In genomic region chr6:12132351-12133222, GRCh38 we compare ENCODE assay signal across 32 cellular contexts.
A peak's percentile ranks its signal among the peaks of the same experiment; 100 is the strongest.
DNase-seq lines count a peak whose midpoint lies in the region; ATAC-seq, FAIRE-seq and TF ChIP-seq lines count a peak whose summit lies in the region.
"Had no signal": no experiment of that assay in that cellular context is flagged by ENCODE, and none has a peak within 500 bp of the region (broad histone marks: within the 10 kb centered on the region; RNA-seq: fewer than 3 reads in every experiment).

No MANE protein-coding gene starts in this region.

- H3K4me1 Mint-ChIP-seq in astrocyte (ENCODE audit: low read depth, unreplicated experiment) = peaks cover 5% of the 10 kb centered on the region

- H3K27ac Mint-ChIP-seq in astrocyte (ENCODE audit: unreplicated experiment) = no peak overlapping the region
- H3K27ac Mint-ChIP-seq: activated CD4-positive, alpha-beta T cell treated with anti-CD3 and anti-CD28 coated beads, Interleukin-2, amount 10 ng/mL, durations not matched to agents 24 days and 14 days; activated naive CD4-positive, alpha-beta T cell treated with anti-CD3 and anti-CD28 coated beads for 36 hours; natural killer cell treated with Interleukin-12 subunit alpha and Interleukin-12 subunit beta and Interleukin-15 and Interleukin-18, amount 100 ng/mL, for 72 hours had no signal

- TF ChIP-seq CTCF in KMS-11 (conservative IDR thresholded peaks at IDR 0.05; ENCODE audit: low read depth, low read length) = no peak
- TF ChIP-seq CTCF in astrocyte (IDR thresholded peaks at IDR 0.05; ENCODE audit: insufficient read depth, low read depth, low read length) = no peak
- TF ChIP-seq CTCF in fibroblast of pulmonary artery (IDR thresholded peaks at IDR 0.05; ENCODE audit: low read length, missing control alignments) = no peak

- H3K4me3 ChIP-seq in ACC112 (ENCODE audit: low read depth, low read length) (no peak overlapping the region), KMS-11 (IDR thresholded peaks at IDR 0.05; ENCODE audit: insufficient read depth, low read depth, low read length) (no peak overlapping the region), astrocyte (ENCODE audit: insufficient read depth, low read depth, low read length) (no peak overlapping the region), fibroblast of pulmonary artery (replicated peaks; ENCODE audit: low read depth, low read length) (no peak overlapping the region)
- H3K4me3 ChIP-seq: BLaER1, dorsolateral prefrontal cortex, heart right ventricle, lower lobe of right lung, PC-9, skin epidermis, tibial artery had no signal

- H3K36me3 ChIP-seq in ACC112 (ENCODE audit: insufficient read depth, low read length) = no peaks in the 10 kb centered on the region
- H3K36me3 ChIP-seq in KMS-11 (ENCODE audit: insufficient read depth) = no peaks in the 10 kb centered on the region
- no peaks in the 10 kb centered on the region for H3K36me3 ChIP-seq in astrocyte (ENCODE audit: insufficient read depth, low read length)
- H3K36me3 ChIP-seq: lower lobe of right lung had no signal

- H3K79me2 ChIP-seq in ACC112 (ENCODE audit: control insufficient read depth, insufficient read depth, low read length, unreplicated experiment) (no peaks in the 10 kb centered on the region), KMS-11 (ENCODE audit: insufficient read depth, low read depth) (no peaks in the 10 kb centered on the region; the same call in 1 of the 2 replicates), astrocyte (ENCODE audit: insufficient read depth, low read length) (no peaks in the 10 kb centered on the region)

- H3K36me3 Mint-ChIP-seq in astrocyte (ENCODE audit: low read depth, unreplicated experiment) = peaks cover 9% of the 10 kb centered on the region

- H3K4me2 ChIP-seq in KMS-11 (peak overlapping the region; percentile 29), astrocyte (ENCODE audit: low read length) (no peak overlapping the region)
- H3K4me2 ChIP-seq: BLaER1, PC-9 had no signal

- H3K27me3 ChIP-seq in ACC112 (ENCODE audit: insufficient read depth, low read length) (no peaks in the 10 kb centered on the region), KMS-11 (ENCODE audit: insufficient read depth, low read depth) (no peaks in the 10 kb centered on the region), astrocyte (ENCODE audit: insufficient read depth, low read length) (no peaks in the 10 kb centered on the region)
- H3K27me3 ChIP-seq: BLaER1, dorsolateral prefrontal cortex, heart right ventricle, tibial artery had no signal

- no peak overlapping the region for H3K4me3 Mint-ChIP-seq in astrocyte (ENCODE audit: unreplicated experiment)
- H3K4me3 Mint-ChIP-seq: activated CD4-positive, alpha-beta T cell treated with anti-CD3 and anti-CD28 coated beads, Interleukin-2, amount 10 ng/mL, durations not matched to agents 24 days and 14 days; activated naive CD4-positive, alpha-beta T cell treated with anti-CD3 and anti-CD28 coated beads for 36 hours; natural killer cell treated with Interleukin-12 subunit alpha and Interleukin-12 subunit beta and Interleukin-15 and Interleukin-18, amount 100 ng/mL, for 72 hours had no signal

- H3K27ac ChIP-seq in ACC112 (ENCODE audit: low read depth, low read length) (0 out of 2 replicates have a peak overlapping the region, but pooled peaks have one; percentile 13), KMS-11 (peak overlapping the region; percentile 10; the same call in 1 of the 2 replicates), astrocyte (ENCODE audit: low read depth, low read length) (no peak overlapping the region)
- H3K27ac ChIP-seq: BLaER1, dorsolateral prefrontal cortex, heart right ventricle, lower lobe of right lung, PC-9, skin epidermis, tibial artery, WERI-Rb-1 had no signal

- DNase-seq in astrocyte (ENCODE audit: low read depth) (peak; percentile 38), fibroblast of pulmonary artery (ENCODE audit: low read depth) (peak; percentile 43), head of caudate nucleus (no peak), kidney tubule cell (ENCODE audit: low spot score) (no peak)
- DNase-seq: ACHN; activated CD4-positive, alpha-beta T cell treated with anti-CD3 and anti-CD28 coated beads, Interleukin-2, amount 10 ng/mL, durations not matched to agents 24 days and 14 days; activated naive CD4-positive, alpha-beta T cell treated with anti-CD3 and anti-CD28 coated beads for 36 hours; central memory CD4-positive, alpha-beta T cell; dorsolateral prefrontal cortex; GF-D8; HCEC 1CT; heart right ventricle; kidney glomerular epithelial cell; lower lobe of right lung; NCI-H1048; NCI-H1694; NCI-H2171; NCI-H510A; PC-9; Right ventricle myocardium superior; stimulated activated CD8-positive, alpha-beta memory T cell treated with anti-CD3 and anti-CD28 coated beads, Interleukin-4, amount 100 ng/mL, for 48 hours; T1000; tibial artery; WERI-Rb-1 had no signal

- H2AFZ ChIP-seq in ACC112 (ENCODE audit: low read length, unreplicated experiment) (no peak overlapping the region), KMS-11 (ENCODE audit: low read depth) (no peak overlapping the region), astrocyte (ENCODE audit: low read depth, low read length) (no peak overlapping the region)
- H2AFZ ChIP-seq: PC-9 had no signal

- intact Hi-C loops in head of caudate nucleus (cut with DNase I) = no loop called here

- H3K4me1 ChIP-seq in ACC112 (ENCODE audit: control insufficient read depth, insufficient read depth, low read length, unreplicated experiment) (peaks cover 22% of the 10 kb centered on the region), KMS-11 (ENCODE audit: low read depth, poor library complexity, severe bottlenecking) (peaks cover 71% of the 10 kb centered on the region), astrocyte (ENCODE audit: insufficient read depth, low read length) (peaks cover 13% of the 10 kb centered on the region)
- H3K4me1 ChIP-seq: BLaER1, lower lobe of right lung had no signal

- no peaks in the 10 kb centered on the region for H3K9me3 ChIP-seq in astrocyte (ENCODE audit: insufficient read depth, low read depth, low read length)
- H3K9me3 ChIP-seq: BLaER1, heart right ventricle, lower lobe of right lung, tibial artery had no signal

- no peaks in the 10 kb centered on the region for H3K9me3 Mint-ChIP-seq in astrocyte (ENCODE audit: unreplicated experiment)
- H3K9me3 Mint-ChIP-seq: activated CD4-positive, alpha-beta T cell treated with anti-CD3 and anti-CD28 coated beads, Interleukin-2, amount 10 ng/mL, durations not matched to agents 24 days and 14 days; activated naive CD4-positive, alpha-beta T cell treated with anti-CD3 and anti-CD28 coated beads for 36 hours; natural killer cell treated with Interleukin-12 subunit alpha and Interleukin-12 subunit beta and Interleukin-15 and Interleukin-18, amount 100 ng/mL, for 72 hours had no signal

- FAIRE-seq in astrocyte (lab: Jason Lieb, UNC) = no peak
- FAIRE-seq: HTR-8/SVneo had no signal

- H3K9ac ChIP-seq in KMS-11 (no peak overlapping the region), astrocyte (ENCODE audit: low read length) (no peak overlapping the region)
- H3K9ac ChIP-seq: BLaER1 had no signal

- no peak for ATAC-seq in GM19035 (IDR thresholded peaks at IDR 0.05; ENCODE audit: unreplicated experiment)
- no peak for ATAC-seq in HG02678 (IDR thresholded peaks at IDR 0.05; ENCODE audit: unreplicated experiment)
- ATAC-seq: heart right ventricle; lower lobe of right lung; natural killer cell treated with Interleukin-12 subunit alpha and Interleukin-12 subunit beta and Interleukin-15 and Interleukin-18, amount 100 ng/mL, for 72 hours had no signal

- H4K20me1 ChIP-seq in KMS-11 (ENCODE audit: insufficient read depth) (no peaks in the 10 kb centered on the region), astrocyte (ENCODE audit: insufficient read depth, low read length) (peaks cover 3% of the 10 kb centered on the region)

- no peaks in the 10 kb centered on the region for H3K27me3 Mint-ChIP-seq in astrocyte (ENCODE audit: low read depth, unreplicated experiment)
- H3K27me3 Mint-ChIP-seq: activated CD4-positive, alpha-beta T cell treated with anti-CD3 and anti-CD28 coated beads, Interleukin-2, amount 10 ng/mL, durations not matched to agents 24 days and 14 days; natural killer cell treated with Interleukin-12 subunit alpha and Interleukin-12 subunit beta and Interleukin-15 and Interleukin-18, amount 100 ng/mL, for 72 hours had no signal

Comparison
In these comparisons a context has a peak if more than half of its experiments do, and no peak if none do; other contexts are left out.
1. DNase-seq: peak in astrocyte (single experiment) and fibroblast of pulmonary artery (single experiment); none in head of caudate nucleus (0 of 42) and kidney tubule cell (single experiment).